15 cellular contexts compared by ENCODE assay signal in the genomic region with DNA sequence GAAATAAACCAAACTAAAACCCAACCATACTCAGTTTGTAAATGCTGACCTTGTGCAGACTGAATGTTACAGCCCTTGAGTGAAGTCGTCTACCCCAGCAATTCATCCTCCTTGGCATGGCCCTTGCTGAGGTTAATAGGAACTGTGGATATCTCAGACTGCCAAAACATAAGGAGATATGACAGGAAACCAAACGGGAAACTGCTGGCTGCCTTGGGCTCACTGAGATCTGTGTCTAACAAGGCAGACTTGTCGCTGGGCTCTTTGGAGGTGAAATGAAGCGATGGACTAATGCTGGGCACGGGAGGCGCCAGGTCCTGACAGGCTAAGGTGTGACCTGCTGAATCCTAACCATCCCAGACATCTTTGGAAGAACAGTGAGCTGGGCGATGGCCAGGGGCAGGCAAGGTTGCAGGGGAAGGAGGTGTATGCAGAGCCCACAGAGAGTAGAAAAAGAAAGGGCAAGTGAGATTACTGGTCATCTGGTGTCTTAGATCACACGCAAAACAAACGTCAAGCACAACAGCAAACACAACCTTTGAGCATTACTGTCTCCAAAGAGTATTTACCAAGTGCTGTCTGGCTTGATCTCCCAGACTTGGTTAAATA. TPM values are rescaled to one million over a fixed set of nuclear protein-coding genes. Genes with fewer than 3 reads are reported as not detected.
DNase-seq lines count a peak whose midpoint lies in the region; ATAC-seq and TF ChIP-seq lines count a peak whose summit lies in the region.
"Had no signal": no experiment of that assay in that cellular context is flagged by ENCODE, and none has a peak within 500 bp of the region (broad histone marks: within the 10 kb centered on the region; RNA-seq: fewer than 3 reads in every experiment).

No MANE protein-coding gene starts in this region.

- H3K9me3 Mint-ChIP-seq in CD14-positive monocyte = no peaks in the 10 kb centered on the region
- H3K9me3 Mint-ChIP-seq: activated CD4-positive, alpha-beta T cell treated with anti-CD3 and anti-CD28 coated beads, Interleukin-2, amount 10 ng/mL, durations not matched to agents 24 days and 14 days; activated T-helper 1 cell treated with anti-CD3 and anti-CD28 coated beads, Interleukin-12 subunit alpha, Interleukin-12 subunit beta, Interleukin-2, Interleukin-4 antibody, amounts not matched to agents 30 ng/mL and 10 ng/mL and 1 ng/mL, durations not matched to agents 14 hours and 24 hours and 36 hours; T-cell had no signal

- no peak for TF ChIP-seq CTCF in CD14-positive monocyte (IDR thresholded peaks at IDR 0.05)
- no peak for TF ChIP-seq CTCF in osteoblast (IDR thresholded peaks at IDR 0.05; ENCODE audit: extremely low read depth, low read depth, low read length)
- TF ChIP-seq CTCF in GM10266 (IDR thresholded peaks at IDR 0.05; ENCODE audit: control insufficient read depth, insufficient read depth, low read depth, missing control alignments) = no peak
- no peak for TF ChIP-seq CTCF in GM10248 (IDR thresholded peaks at IDR 0.05; ENCODE audit: control extremely low read depth, extremely low read depth, low read depth, missing control alignments)

- peak overlapping the region; percentile 75 to 77 for H3K4me3 Mint-ChIP-seq in CD14-positive monocyte
- H3K4me3 Mint-ChIP-seq: activated CD4-positive, alpha-beta T cell treated with anti-CD3 and anti-CD28 coated beads, Interleukin-2, amount 10 ng/mL, durations not matched to agents 24 days and 14 days; activated T-helper 1 cell treated with anti-CD3 and anti-CD28 coated beads, Interleukin-12 subunit alpha, Interleukin-12 subunit beta, Interleukin-2, Interleukin-4 antibody, amounts not matched to agents 30 ng/mL and 10 ng/mL and 1 ng/mL, durations not matched to agents 14 hours and 24 hours and 36 hours had no signal

- H3K4me1 ChIP-seq in endocrine pancreas (ENCODE audit: control insufficient read depth, insufficient read depth, low read length) (peaks cover 10% of the 10 kb centered on the region), osteoblast (ENCODE audit: insufficient read depth, low read length) (peaks cover 3% of the 10 kb centered on the region)

- H2AFZ ChIP-seq in osteoblast (ENCODE audit: low read length) = peak overlapping the region; percentile 1

- no peak for ATAC-seq in GM21529 (IDR thresholded peaks at IDR 0.05; ENCODE audit: unreplicated experiment)
- ATAC-seq in GM21723 (IDR thresholded peaks at IDR 0.05; ENCODE audit: unreplicated experiment) = no peak
- ATAC-seq: T-cell had no signal

- peak overlapping the region; percentile 62 for H3K4me3 ChIP-seq in endocrine pancreas (ENCODE audit: control insufficient read depth, insufficient read depth, low read length)
- no peak overlapping the region for H3K4me3 ChIP-seq in osteoblast (ENCODE audit: insufficient read depth, low read length)
- H3K4me3 ChIP-seq: upper lobe of left lung had no signal

- DNase-seq in CD14-positive monocyte (ENCODE audit: low spot score) (no peak), OCI-M1 (lab: John Stamatoyannopoulos, UW) (peak; percentile 72), osteoblast (ENCODE audit: insufficient read length, low spot score, missing footprints) (no peak), GM10266 (ENCODE audit: extremely low spot score) (no peak), GM10248 (ENCODE audit: extremely low spot score) (no peak)
- DNase-seq: activated CD4-positive, alpha-beta T cell treated with anti-CD3 and anti-CD28 coated beads, Interleukin-2, amount 10 ng/mL, durations not matched to agents 24 days and 14 days; cortex of kidney; mesendoderm; NCI-H1092; T-cell had no signal

- H3K79me2 ChIP-seq in osteoblast (ENCODE audit: insufficient read depth, low read length) = no peaks in the 10 kb centered on the region

- no peaks in the 10 kb centered on the region for H3K36me3 Mint-ChIP-seq in CD14-positive monocyte
- H3K36me3 Mint-ChIP-seq: T-cell had no signal

- H3K9ac ChIP-seq in endocrine pancreas (ENCODE audit: control insufficient read depth, insufficient read depth, low read length) = peak overlapping the region; percentile 39

- H3K27me3 Mint-ChIP-seq in CD14-positive monocyte (ENCODE audit: low read depth in 3 of 3) = peaks cover 0 to 2% (median 0%) of the 10 kb centered on the region in 3 donors

- CTCF ChIA-PET in GM10248 (lab: Yijun Ruan, JAX) = no interaction called here

- intact Hi-C loops in CD14-positive monocyte (cut with micrococcal nuclease) = no loop called here

- H4K20me1 ChIP-seq in osteoblast (ENCODE audit: insufficient read depth, low read length) = no peaks in the 10 kb centered on the region

- POLR2A ChIA-PET in GM10248 (lab: Yijun Ruan, JAX) = no interaction called here

- H3K36me3 ChIP-seq in endocrine pancreas (ENCODE audit: control insufficient read depth, insufficient read depth, low read length) = no peaks in the 10 kb centered on the region
- no peaks in the 10 kb centered on the region for H3K36me3 ChIP-seq in osteoblast (ENCODE audit: insufficient read depth, low read length)
- H3K36me3 ChIP-seq: upper lobe of left lung had no signal

- H3K27ac ChIP-seq in osteoblast (ENCODE audit: low read depth, low read length) = no peak overlapping the region
- H3K27ac ChIP-seq: upper lobe of left lung had no signal

- peaks cover 18% of the 10 kb centered on the region for H3K4me1 Mint-ChIP-seq in CD14-positive monocyte
- H3K4me1 Mint-ChIP-seq: activated CD4-positive, alpha-beta T cell treated with anti-CD3 and anti-CD28 coated beads, Interleukin-2, amount 10 ng/mL, durations not matched to agents 24 days and 14 days had no signal

- no peak overlapping the region for H3K4me2 ChIP-seq in osteoblast (ENCODE audit: insufficient read depth, low read length)

- H3K9me3 ChIP-seq in endocrine pancreas (ENCODE audit: control insufficient read depth, low read length) (no peaks in the 10 kb centered on the region), osteoblast (ENCODE audit: low read depth, low read length) (no peaks in the 10 kb centered on the region)
- H3K9me3 ChIP-seq: upper lobe of left lung had no signal

- H3K27ac Mint-ChIP-seq in CD14-positive monocyte = peak overlapping the region in 1 of 7 donors; percentile 21
- H3K27ac Mint-ChIP-seq: activated CD4-positive, alpha-beta T cell treated with anti-CD3 and anti-CD28 coated beads, Interleukin-2, amount 10 ng/mL, durations not matched to agents 24 days and 14 days; activated T-helper 1 cell treated with anti-CD3 and anti-CD28 coated beads, Interleukin-12 subunit alpha, Interleukin-12 subunit beta, Interleukin-2, Interleukin-4 antibody, amounts not matched to agents 30 ng/mL and 10 ng/mL and 1 ng/mL, durations not matched to agents 14 hours and 24 hours and 36 hours; T-cell had no signal

- H3K27me3 ChIP-seq in endocrine pancreas (ENCODE audit: control insufficient read depth, insufficient read depth, low read length) (no peaks in the 10 kb centered on the region), osteoblast (ENCODE audit: insufficient read depth, low read length) (no peaks in the 10 kb centered on the region)
- H3K27me3 ChIP-seq: upper lobe of left lung had no signal

RNA-seq across cellular contexts. Expression of a gene that starts 44.6 kb away (rescaled TPM):
- polyA plus RNA-seq in CD14-positive monocyte = 100 to 1,000 TPM; 105 to 117 TPM
- 0.29 and 0.36 TPM in 2 replicates for total RNA-seq in osteoblast
- total RNA-seq: activated CD4-positive, alpha-beta T cell treated with anti-CD3 and anti-CD28 coated beads, Interleukin-2, amount 10 ng/mL, durations not matched to agents 24 days and 14 days; activated T-helper 1 cell treated with anti-CD3 and anti-CD28 coated beads, Interleukin-12 subunit alpha, Interleukin-12 subunit beta, Interleukin-2, Interleukin-4 antibody, amounts not matched to agents 30 ng/mL and 10 ng/mL and 1 ng/mL, durations not matched to agents 14 hours and 24 hours and 36 hours had no signal
